In the genomic region with DNA sequence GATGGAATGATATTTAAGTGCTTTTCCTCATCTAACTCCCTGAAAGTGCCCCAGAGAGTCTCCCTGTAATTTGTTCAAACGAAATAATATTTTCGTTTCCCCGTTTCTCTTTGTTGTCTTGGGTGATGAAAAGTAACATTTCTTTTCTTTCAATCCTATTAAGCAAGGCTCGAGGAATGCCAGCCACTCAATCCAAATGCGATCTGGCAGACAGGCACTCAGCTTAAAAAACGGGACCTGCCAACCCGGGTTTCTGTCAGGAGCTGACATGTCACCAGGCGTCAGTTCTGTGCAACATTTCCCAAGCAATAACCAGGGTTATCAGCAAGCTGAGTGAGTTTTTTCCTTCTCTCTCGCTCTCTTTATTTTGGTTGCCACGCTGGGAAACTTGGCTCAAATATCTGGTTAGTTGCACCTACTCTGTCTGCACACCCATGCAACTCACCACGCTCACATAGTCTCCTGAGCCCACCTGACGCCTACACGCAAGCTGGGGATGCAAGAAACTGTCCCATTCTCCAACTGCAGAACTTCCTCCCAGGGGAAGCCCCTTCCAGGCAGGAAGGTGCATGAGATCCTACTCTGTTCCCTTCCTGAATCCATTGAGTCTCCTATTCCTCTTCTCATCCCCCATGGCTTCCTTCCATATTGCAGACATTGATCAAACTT, we compare ENCODE assay signal across 20 cellular contexts.
DNase-seq lines count a peak whose midpoint lies in the region; ATAC-seq and TF ChIP-seq lines count a peak whose summit lies in the region.
"Had no signal": no experiment of that assay in that cellular context is flagged by ENCODE, and none has a peak within 500 bp of the region (broad histone marks: within the 10 kb centered on the region; RNA-seq: fewer than 3 reads in every experiment).

No MANE protein-coding gene starts in this region.

- no peaks in the 10 kb centered on the region for H3K36me3 Mint-ChIP-seq in brain
- H3K36me3 Mint-ChIP-seq in neural crest cell (ENCODE audit: low read depth), result no peaks in the 10 kb centered on the region
- no peaks in the 10 kb centered on the region for H3K36me3 Mint-ChIP-seq in MCF 10A (ENCODE audit: insufficient read depth, unreplicated experiment)

- H3K27ac Mint-ChIP-seq in brain, result peak overlapping the region in 4 of 5 experiments; percentile 60 to 84 (median 68)
- peak overlapping the region; percentile 37 for H3K27ac Mint-ChIP-seq in neural crest cell (ENCODE audit: unreplicated experiment)
- no peak overlapping the region for H3K27ac Mint-ChIP-seq in MCF 10A (ENCODE audit: low read depth, unreplicated experiment)
- H3K27ac Mint-ChIP-seq: CD4-positive, alpha-beta T cell had no signal

- intact Hi-C loops in MCF 10A (cut with micrococcal nuclease), result no loop called here

- POLR2A ChIA-PET in HEK293 (lab: Yijun Ruan, JAX) (no interaction called here), MCF 10A (lab: Yijun Ruan, JAX) (interaction anchor here (0.6 kb wide), 1 partner anchor 627 kb away, joined by 3 read pairs; no protein-coding TSS in a partner anchor)

- no TSS peak for BruUV-seq in MCF 10A (replicated peaks; lab: Mats Ljungman, UMichigan)

- H3K4me3 ChIP-seq in HEK293 (ENCODE audit: low read depth, low read length) (no peak overlapping the region), right atrium auricular region (no peak overlapping the region)
- H3K4me3 ChIP-seq: GM12878 had no signal

- H3K4me1 Mint-ChIP-seq in brain (peaks cover 84% of the 10 kb centered on the region), neural crest cell (peaks cover 6% of the 10 kb centered on the region), MCF 10A (ENCODE audit: insufficient read depth, unreplicated experiment) (no peaks in the 10 kb centered on the region)

- ATAC-seq in HG03039 (IDR thresholded peaks at IDR 0.05; ENCODE audit: unreplicated experiment), result no peak
- ATAC-seq: GM12878, HCT116 had no signal

- H3K27me3 Mint-ChIP-seq in brain, result peaks cover 51% of the 10 kb centered on the region
- H3K27me3 Mint-ChIP-seq in neural crest cell (ENCODE audit: low read depth), result no peaks in the 10 kb centered on the region
- peaks cover 49% of the 10 kb centered on the region for H3K27me3 Mint-ChIP-seq in MCF 10A (ENCODE audit: insufficient read depth, unreplicated experiment)
- H3K27me3 Mint-ChIP-seq: CD4-positive, alpha-beta T cell had no signal

- H3K4me1 ChIP-seq in HEK293 (ENCODE audit: control insufficient read depth, insufficient read depth, low read length) (no peaks in the 10 kb centered on the region), right atrium auricular region (peaks cover 0 to 12% of the 10 kb centered on the region in 2 donors)

- H3K9me3 ChIP-seq in HEK293 (ENCODE audit: control insufficient read depth, insufficient read depth, low read depth, low read length), result no peaks in the 10 kb centered on the region
- H3K9me3 ChIP-seq in right atrium auricular region, result no peaks in the 10 kb centered on the region

- no peaks in the 10 kb centered on the region for H3K9me3 Mint-ChIP-seq in brain
- no peaks in the 10 kb centered on the region for H3K9me3 Mint-ChIP-seq in neural crest cell
- no peaks in the 10 kb centered on the region for H3K9me3 Mint-ChIP-seq in MCF 10A (ENCODE audit: unreplicated experiment)
- H3K9me3 Mint-ChIP-seq: CD4-positive, alpha-beta T cell had no signal

- peak overlapping the region in 2 of 5 experiments; percentile 19 to 66 for H3K4me3 Mint-ChIP-seq in brain
- H3K4me3 Mint-ChIP-seq in neural crest cell, result no peak overlapping the region
- H3K4me3 Mint-ChIP-seq in MCF 10A (ENCODE audit: unreplicated experiment), result no peak overlapping the region
- H3K4me3 Mint-ChIP-seq: CD4-positive, alpha-beta T cell had no signal

- no peaks in the 10 kb centered on the region for H3K36me3 ChIP-seq in HEK293 (ENCODE audit: control insufficient read depth in 2 of 2, insufficient read depth in 1 of 2, low read length in 2 of 2)
- H3K36me3 ChIP-seq in right atrium auricular region, result no peaks in the 10 kb centered on the region

- no peaks in the 10 kb centered on the region for H3K27me3 ChIP-seq in right atrium auricular region

- H3K27ac ChIP-seq in HEK293 (ENCODE audit: extremely low read depth, low read depth, low read length), result no peak overlapping the region
- H3K27ac ChIP-seq in right atrium auricular region, result no peak overlapping the region

- DNase-seq in right atrium auricular region (ENCODE audit: low spot score), result peak; percentile 69
- no peak for DNase-seq in neural crest cell (ENCODE audit: low read depth, low spot score)
- DNase-seq in MCF 10A (ENCODE audit: unreplicated experiment), result no peak
- no peak for DNase-seq in SKM-1 treated with dmso at 0.1 percent for 144 hours (lab: John Stamatoyannopoulos, UW; ENCODE audit: unreplicated experiment)
- no peak for DNase-seq in activated CD4-positive, CD25-positive, alpha-beta regulatory T cell treated with anti-CD3 and anti-CD28 coated beads, Interleukin-2, amount 50 U/mL, for 72 hours
- DNase-seq: ACHN; Calu3; CD4-positive, alpha-beta T cell; DMS79; NCI-H1048; NCI-H146; NCI-H2081 treated with DMSO at 0.1 percent for 48 hours; NCI-H2227 treated with DMSO at 0.1 percent for 48 hours; NCI-H524 treated with DMSO at 0.1 percent for 48 hours; NK-92 treated with Interleukin-12 subunit alpha and Interleukin-12 subunit beta, amount 100 ng/mL, for 24 hours had no signal

- TF ChIP-seq CTCF in HEK293 (tag by site-specific recombination; IDR thresholded peaks at IDR 0.05) (no peak), brain (conservative IDR thresholded peaks at IDR 0.05) (no peak), right atrium auricular region (IDR thresholded peaks at IDR 0.05) (no peak), neural crest cell (conservative IDR thresholded peaks at IDR 0.05) (no peak), MCF 10A (IDR thresholded peaks at IDR 0.05; ENCODE audit: unreplicated experiment) (no peak)

- CTCF ChIA-PET in HEK293 (lab: Yijun Ruan, JAX) (interaction anchor here (0.8 to 1.3 kb wide), 2 partner anchors 11 to 25 kb away, joined by 3 to 7 read pairs; no protein-coding TSS in a partner anchor), MCF 10A (lab: Yijun Ruan, JAX) (no interaction called here)

TF ChIP-seq in HEK293, 187 proteins besides CTCF, POLR2A, EP300 and RAD21:
- TF ChIP-seq SP3 (tag by site-specific recombination; IDR thresholded peaks at IDR 0.05), result no peak
- peak; percentile 46 for TF ChIP-seq ZFHX2 (tag by site-specific recombination; conservative IDR thresholded peaks at IDR 0.05)
- no peak for TF ChIP-seq SALL2 (tag by site-specific recombination; IDR thresholded peaks at IDR 0.05; ENCODE audit: borderline replicate concordance)
- TF ChIP-seq EGR2 (tag by site-specific recombination; IDR thresholded peaks at IDR 0.05; ENCODE audit: low read depth), result peak; percentile 73
- no peak for TF ChIP-seq ZNF660 (tag by site-specific recombination; IDR thresholded peaks at IDR 0.05)
- TF ChIP-seq ZNF544 (tag by site-specific recombination; IDR thresholded peaks at IDR 0.05), result no peak
